ENCODE assay signal across 13 cellular contexts in genomic region chr3:43695443-43695842, GRCh38. TPM values are rescaled to one million over a fixed set of nuclear protein-coding genes. Genes with fewer than 3 reads are reported as not detected.
DNase-seq lines count a peak whose midpoint lies in the region; ATAC-seq and TF ChIP-seq lines count a peak whose summit lies in the region.
"Had no signal": no experiment of that assay in that cellular context is flagged by ENCODE, and none has a peak within 500 bp of the region (broad histone marks: within the 10 kb centered on the region; RNA-seq: fewer than 3 reads in every experiment).

No MANE protein-coding gene starts in this region.

- no peak overlapping the region for H2BK15ac ChIP-seq in mesendoderm (replicated peaks; ENCODE audit: low read depth)

- H3K4me1 ChIP-seq in left ventricle myocardium inferior (peaks cover 43% of the 10 kb centered on the region), right cardiac atrium (ENCODE audit: control insufficient read depth, insufficient read depth, low read length) (peaks cover 1% of the 10 kb centered on the region), RWPE2 (ENCODE audit: insufficient read depth, poor library complexity, severe bottlenecking) (peaks cover 50% of the 10 kb centered on the region), upper lobe of right lung (peaks cover 25% of the 10 kb centered on the region), mesendoderm (ENCODE audit: control insufficient read depth, low read depth, low read length) (peaks cover 11% of the 10 kb centered on the region)

- no peak overlapping the region for H3K9ac ChIP-seq in mesendoderm (ENCODE audit: low read length)

- no peak overlapping the region for H3K23ac ChIP-seq in mesendoderm (ENCODE audit: low read length)

- 68% methylated on average over 2 of the region's 2 CpGs for WGBS in right cardiac atrium
- 100% methylated on average over 1 of the region's 2 CpGs for WGBS in mesendoderm (ENCODE audit: extremely low coverage, insufficient coverage, low lambda C conversion rate)

- H4K8ac ChIP-seq in mesendoderm (ENCODE audit: low read depth, low read length) = no peak overlapping the region

- no peak overlapping the region for H3K18ac ChIP-seq in mesendoderm (ENCODE audit: low read length)

- H3K56ac ChIP-seq in mesendoderm (ENCODE audit: low read length) = no peak overlapping the region

- no peak for DNase-seq in left ventricle myocardium inferior
- no peak for DNase-seq in right cardiac atrium
- no peak for DNase-seq in RWPE2 (ENCODE audit: low spot score)
- DNase-seq in fibroblast of pulmonary artery (ENCODE audit: low read depth) = peak; percentile 88
- no peak for DNase-seq in upper lobe of right lung
- DNase-seq in head of caudate nucleus = no peak
- DNase-seq in mesendoderm = no peak
- DNase-seq: activated T-cell treated with anti-CD3 and anti-CD28 coated beads for 4 hours; amygdala; NCI-H1930; stimulated activated CD8-positive, alpha-beta memory T cell treated with anti-CD3 and anti-CD28 coated beads, Interleukin-4, amount 100 ng/mL, for 48 hours had no signal

- H2BK120ac ChIP-seq in mesendoderm (ENCODE audit: low read depth, low read length) = no peak overlapping the region

- TF ChIP-seq CTCF in left ventricle myocardium inferior (IDR thresholded peaks at IDR 0.05; ENCODE audit: borderline replicate concordance) (no peak), RWPE2 (IDR thresholded peaks at IDR 0.05; ENCODE audit: poor library complexity, severe bottlenecking) (no peak), fibroblast of pulmonary artery (IDR thresholded peaks at IDR 0.05; ENCODE audit: low read length, missing control alignments) (no peak), upper lobe of right lung (IDR thresholded peaks at IDR 0.05) (no peak)

- H2BK5ac ChIP-seq in mesendoderm (ENCODE audit: low read length) = no peak overlapping the region

- H3K4ac ChIP-seq in mesendoderm (ENCODE audit: low read depth, low read length) = no peak overlapping the region

- H3K79me1 ChIP-seq in mesendoderm (ENCODE audit: low read length) = peaks cover 2% of the 10 kb centered on the region

- H3K27me3 ChIP-seq in left ventricle myocardium inferior (ENCODE audit: low read depth) (no peaks in the 10 kb centered on the region), right cardiac atrium (ENCODE audit: control insufficient read depth, insufficient read depth) (no peaks in the 10 kb centered on the region), RWPE2 (ENCODE audit: insufficient read depth, poor library complexity, severe bottlenecking) (no peaks in the 10 kb centered on the region), upper lobe of right lung (no peaks in the 10 kb centered on the region), mesendoderm (ENCODE audit: insufficient read depth, low read length, poor library complexity) (no peaks in the 10 kb centered on the region)

- H3K36me3 ChIP-seq in left ventricle myocardium inferior (no peaks in the 10 kb centered on the region), RWPE2 (ENCODE audit: low read depth) (peaks cover 9% of the 10 kb centered on the region), upper lobe of right lung (no peaks in the 10 kb centered on the region), mesendoderm (ENCODE audit: control insufficient read depth, insufficient read depth, low read length) (no peaks in the 10 kb centered on the region)

- no peak overlapping the region for H3K4me2 ChIP-seq in mesendoderm (ENCODE audit: low read length)

- H3K9me3 ChIP-seq in left ventricle myocardium inferior (replicated peaks) (no peaks in the 10 kb centered on the region), right cardiac atrium (ENCODE audit: control insufficient read depth, low read length) (no peaks in the 10 kb centered on the region), RWPE2 (ENCODE audit: severe bottlenecking) (no peaks in the 10 kb centered on the region), upper lobe of right lung (no peaks in the 10 kb centered on the region)

- intact Hi-C loops in left ventricle myocardium inferior (cut with micrococcal nuclease) = no loop called here
- intact Hi-C loops in right cardiac atrium (cut with DNase I) = no loop called here
- intact Hi-C loops in upper lobe of right lung (cut with DNase I) = no loop called here
- intact Hi-C loops in head of caudate nucleus (cut with DNase I) = no loop called here

- peak overlapping the region; percentile 20 for H3K27ac ChIP-seq in left ventricle myocardium inferior (replicated peaks)
- H3K27ac ChIP-seq in right cardiac atrium (ENCODE audit: low read length) = no peak overlapping the region
- H3K27ac ChIP-seq in RWPE2 (ENCODE audit: poor library complexity, severe bottlenecking) = peak overlapping the region; percentile 66
- H3K27ac ChIP-seq in upper lobe of right lung = peak overlapping the region; percentile 44
- no peak overlapping the region for H3K27ac ChIP-seq in mesendoderm (ENCODE audit: low read depth, low read length)

- peaks cover 7% of the 10 kb centered on the region for H3K79me2 ChIP-seq in mesendoderm (ENCODE audit: control insufficient read depth, insufficient read depth, low read length)

- no peak overlapping the region for H4K5ac ChIP-seq in mesendoderm (ENCODE audit: low read length)

- ATAC-seq in right cardiac atrium (no peak), RWPE2 (ENCODE audit: low read depth) (no peak), upper lobe of right lung (no peak), GM21737 (IDR thresholded peaks at IDR 0.05; ENCODE audit: unreplicated experiment) (no peak)
- ATAC-seq: activated CD4-positive, CD25-positive, alpha-beta regulatory T cell treated with anti-CD3 and anti-CD28 coated beads, Interleukin-2, amount 50 U/mL, for 24 hours had no signal

- H3K4me3 ChIP-seq in left ventricle myocardium inferior = no peak overlapping the region
- H3K4me3 ChIP-seq in right cardiac atrium (ENCODE audit: low read length) = no peak overlapping the region
- H3K4me3 ChIP-seq in RWPE2 (ENCODE audit: severe bottlenecking) = no peak overlapping the region
- H3K4me3 ChIP-seq in fibroblast of pulmonary artery (replicated peaks; ENCODE audit: low read depth, low read length) = no peak overlapping the region
- no peak overlapping the region for H3K4me3 ChIP-seq in upper lobe of right lung
- no peak overlapping the region for H3K4me3 ChIP-seq in mesendoderm (ENCODE audit: low read length)

- H2AK5ac ChIP-seq in mesendoderm (ENCODE audit: low read length) = no peak overlapping the region

RNA-seq across cellular contexts. Expression of gene ABHD5, which starts 4.7 kb away (rescaled TPM):
- total RNA-seq in left ventricle myocardium inferior (24.1 TPM), right cardiac atrium (10 to 100 TPM; 18.2 to 23.5 (median 21.2) TPM), upper lobe of right lung (41.5 TPM)
- 11.2 TPM for polyA plus RNA-seq in right cardiac atrium
- polyA plus RNA-seq in mesendoderm (2013, experiment 1 of 2) = 16.9 TPM
- 16.2 TPM for polyA plus RNA-seq in mesendoderm (2013, experiment 2 of 2)

Comparison
In these comparisons a context has a peak if more than half of its experiments do, and no peak if none do; other contexts are left out.
1. H3K27ac ChIP-seq: peak in left ventricle myocardium inferior (single experiment), RWPE2 (single experiment) and upper lobe of right lung (single experiment); none in right cardiac atrium (single experiment) and mesendoderm (single experiment).